In the genomic region with DNA sequence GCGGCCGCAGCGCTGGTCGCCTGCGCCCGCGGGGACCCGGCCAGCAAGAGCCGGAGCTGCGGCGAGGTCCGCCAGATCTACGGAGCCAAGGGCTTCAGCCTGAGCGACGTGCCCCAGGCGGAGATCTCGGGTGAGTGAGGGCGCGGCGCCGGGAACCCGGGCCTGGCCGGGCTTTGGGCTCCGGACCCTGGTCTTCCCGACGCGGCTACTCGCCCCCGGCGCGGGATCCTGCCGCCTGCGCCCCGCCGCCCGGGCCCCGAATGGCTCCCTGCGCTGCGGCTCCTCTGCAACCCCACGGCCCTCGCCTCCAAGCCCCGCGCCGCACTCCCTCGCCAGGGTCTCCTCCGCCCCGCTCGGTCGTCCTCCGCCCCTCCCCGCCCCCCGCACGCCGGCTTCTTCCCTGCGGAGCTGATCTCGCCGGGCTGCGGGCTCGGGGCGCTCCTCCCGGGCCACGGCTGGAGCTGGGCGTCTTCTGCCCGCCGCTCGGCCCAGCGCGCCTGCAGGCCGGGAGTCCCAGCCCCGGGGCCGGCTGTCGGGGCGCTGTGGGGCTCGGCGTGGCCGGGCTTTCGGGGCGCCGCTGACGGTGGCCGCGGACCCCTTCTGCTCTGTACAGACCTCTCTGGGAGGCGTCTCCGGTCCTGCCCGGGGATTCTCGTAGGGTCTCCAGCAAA, we compare ENCODE assay signal across 8 cellular contexts. TPM values are rescaled to one million over a fixed set of nuclear protein-coding genes. Genes with fewer than 3 reads are reported as not detected.
DNase-seq lines count a peak whose midpoint lies in the region; ATAC-seq and TF ChIP-seq lines count a peak whose summit lies in the region.

No MANE protein-coding gene starts in this region.

- H3K36me3 Mint-ChIP-seq in activated naive CD8-positive, alpha-beta T cell treated with anti-CD3 and anti-CD28 coated beads for 36 hours: no peaks in the 10 kb centered on the region

- H3K4me1 ChIP-seq in iPS-15b (ENCODE audit: control insufficient read depth, insufficient read depth, low read length): no peaks in the 10 kb centered on the region
- H3K4me1 ChIP-seq in spleen: peaks cover 0 to 46% (median 29%) of the 10 kb centered on the region in 6 donors

- no peaks in the 10 kb centered on the region for H3K36me3 ChIP-seq in iPS-15b (ENCODE audit: control insufficient read depth, insufficient read depth, low read length)
- H3K36me3 ChIP-seq in spleen: no peaks in the 10 kb centered on the region

- H3K9me3 ChIP-seq in iPS-15b (ENCODE audit: control insufficient read depth, insufficient read depth, low read length): no peaks in the 10 kb centered on the region
- H3K9me3 ChIP-seq in spleen: no peaks in the 10 kb centered on the region

- H3K27me3 ChIP-seq in iPS-15b (ENCODE audit: control insufficient read depth, insufficient read depth, low read length) (peaks cover 39% of the 10 kb centered on the region), spleen (replicated peaks in 1 of 7) (peaks cover 0 to 70% (median 35%) of the 10 kb centered on the region in 7 donors)

- DNase-seq in NCI-H146 (lab: John Stamatoyannopoulos, UW) (peak; percentile 54), NCI-H146 treated with DMSO at 0.1 percent for 48 hours (lab: John Stamatoyannopoulos, UW; ENCODE audit: unreplicated experiment) (no peak), spleen (peak; percentile 82), NCI-H187 treated with DMSO at 0.1 percent for 48 hours (lab: John Stamatoyannopoulos, UW) (no peak), foreskin melanocyte (no peak)
- DNase-seq in activated naive CD8-positive, alpha-beta T cell treated with anti-CD3 and anti-CD28 coated beads for 36 hours: no peak

- WGBS in spleen, 5 donors: 1 to 8% (median 2%) methylated on average over 21 to 86 of the region's 86 CpGs

- peaks cover 25% of the 10 kb centered on the region for H3K27me3 Mint-ChIP-seq in activated naive CD8-positive, alpha-beta T cell treated with anti-CD3 and anti-CD28 coated beads for 36 hours

- peak overlapping the region; percentile 73 for H3K9ac ChIP-seq in iPS-15b (ENCODE audit: low read depth, low read length)

- peaks cover 7% of the 10 kb centered on the region for H3K4me1 Mint-ChIP-seq in activated naive CD8-positive, alpha-beta T cell treated with anti-CD3 and anti-CD28 coated beads for 36 hours

- TF ChIP-seq POLR2A in spleen (IDR thresholded peaks at IDR 0.05): no peak

- ATAC-seq in HG03280 (IDR thresholded peaks at IDR 0.05; ENCODE audit: unreplicated experiment): peak; percentile 10

- H3K27ac ChIP-seq in spleen: peak overlapping the region; percentile 16 to 87 (median 70)

- peak overlapping the region; percentile 56 for H3K4me3 Mint-ChIP-seq in activated naive CD8-positive, alpha-beta T cell treated with anti-CD3 and anti-CD28 coated beads for 36 hours

- H3K9me3 Mint-ChIP-seq in activated naive CD8-positive, alpha-beta T cell treated with anti-CD3 and anti-CD28 coated beads for 36 hours: no peaks in the 10 kb centered on the region

- no peak for TF ChIP-seq CTCF in spleen (IDR thresholded peaks at IDR 0.05 in 8 of 11, conservative IDR thresholded peaks at IDR 0.05 in 3 of 11)

- H3K4me3 ChIP-seq in iPS-15b (ENCODE audit: low read depth, low read length): peak overlapping the region; percentile 46
- H3K4me3 ChIP-seq in spleen: peak overlapping the region; percentile 32 to 81 (median 63)

- no peak overlapping the region for H3K27ac Mint-ChIP-seq in activated naive CD8-positive, alpha-beta T cell treated with anti-CD3 and anti-CD28 coated beads for 36 hours

- intact Hi-C loops in spleen (cut with DNase I; ENCODE audit: low total_unique reads): loop anchor here (10.0 kb wide), 1 partner anchor 371 kb away; no protein-coding TSS in a partner anchor

RNA-seq across cellular contexts. Expression of a gene that starts 0.6 kb away (rescaled TPM):
- 1 to 10 TPM in 1 of 2 experiments, under 1 TPM in 1; 0.64 to 1.3 TPM for total RNA-seq in activated naive CD8-positive, alpha-beta T cell treated with anti-CD3 and anti-CD28 coated beads for 36 hours
- 10 to 100 TPM in 5 of 7 donors, 1 to 10 TPM in 2; 7.9 to 25.0 (median 18.6) TPM for total RNA-seq in spleen
- 10 to 100 TPM in 1 of 3 donors, 1 to 10 TPM in 2; 4.1 to 12.4 (median 9.1) TPM for polyA plus RNA-seq in spleen

Comparison
In these comparisons a context has a peak if more than half of its experiments do, and no peak if none do; other contexts are left out.
1. DNase-seq: peak in NCI-H146 (single experiment) and spleen (single experiment); none in NCI-H146 treated with DMSO at 0.1 percent for 48 hours (single experiment), activated naive CD8-positive, alpha-beta T cell treated with anti-CD3 and anti-CD28 coated beads for 36 hours (single experiment), NCI-H187 treated with DMSO at 0.1 percent for 48 hours (single experiment) and foreskin melanocyte (single experiment).